ENCODE assay signal across 1 cellular context in genomic region chr6:7909323-7910276, GRCh38.
TF ChIP-seq lines count a peak whose summit lies in the region.

No MANE protein-coding gene starts in this region.

TF ChIP-seq in HepG2, 621 proteins besides CTCF, POLR2A, EP300 and RAD21 (continued from another document and continues in another):
- TF ChIP-seq ZFP41 (CRISPR knock-in tag; IDR thresholded peaks at IDR 0.05; ENCODE audit: borderline replicate concordance): peak; percentile 96; the same call in 1 of the 2 replicates
- TF ChIP-seq, protein P1, sequence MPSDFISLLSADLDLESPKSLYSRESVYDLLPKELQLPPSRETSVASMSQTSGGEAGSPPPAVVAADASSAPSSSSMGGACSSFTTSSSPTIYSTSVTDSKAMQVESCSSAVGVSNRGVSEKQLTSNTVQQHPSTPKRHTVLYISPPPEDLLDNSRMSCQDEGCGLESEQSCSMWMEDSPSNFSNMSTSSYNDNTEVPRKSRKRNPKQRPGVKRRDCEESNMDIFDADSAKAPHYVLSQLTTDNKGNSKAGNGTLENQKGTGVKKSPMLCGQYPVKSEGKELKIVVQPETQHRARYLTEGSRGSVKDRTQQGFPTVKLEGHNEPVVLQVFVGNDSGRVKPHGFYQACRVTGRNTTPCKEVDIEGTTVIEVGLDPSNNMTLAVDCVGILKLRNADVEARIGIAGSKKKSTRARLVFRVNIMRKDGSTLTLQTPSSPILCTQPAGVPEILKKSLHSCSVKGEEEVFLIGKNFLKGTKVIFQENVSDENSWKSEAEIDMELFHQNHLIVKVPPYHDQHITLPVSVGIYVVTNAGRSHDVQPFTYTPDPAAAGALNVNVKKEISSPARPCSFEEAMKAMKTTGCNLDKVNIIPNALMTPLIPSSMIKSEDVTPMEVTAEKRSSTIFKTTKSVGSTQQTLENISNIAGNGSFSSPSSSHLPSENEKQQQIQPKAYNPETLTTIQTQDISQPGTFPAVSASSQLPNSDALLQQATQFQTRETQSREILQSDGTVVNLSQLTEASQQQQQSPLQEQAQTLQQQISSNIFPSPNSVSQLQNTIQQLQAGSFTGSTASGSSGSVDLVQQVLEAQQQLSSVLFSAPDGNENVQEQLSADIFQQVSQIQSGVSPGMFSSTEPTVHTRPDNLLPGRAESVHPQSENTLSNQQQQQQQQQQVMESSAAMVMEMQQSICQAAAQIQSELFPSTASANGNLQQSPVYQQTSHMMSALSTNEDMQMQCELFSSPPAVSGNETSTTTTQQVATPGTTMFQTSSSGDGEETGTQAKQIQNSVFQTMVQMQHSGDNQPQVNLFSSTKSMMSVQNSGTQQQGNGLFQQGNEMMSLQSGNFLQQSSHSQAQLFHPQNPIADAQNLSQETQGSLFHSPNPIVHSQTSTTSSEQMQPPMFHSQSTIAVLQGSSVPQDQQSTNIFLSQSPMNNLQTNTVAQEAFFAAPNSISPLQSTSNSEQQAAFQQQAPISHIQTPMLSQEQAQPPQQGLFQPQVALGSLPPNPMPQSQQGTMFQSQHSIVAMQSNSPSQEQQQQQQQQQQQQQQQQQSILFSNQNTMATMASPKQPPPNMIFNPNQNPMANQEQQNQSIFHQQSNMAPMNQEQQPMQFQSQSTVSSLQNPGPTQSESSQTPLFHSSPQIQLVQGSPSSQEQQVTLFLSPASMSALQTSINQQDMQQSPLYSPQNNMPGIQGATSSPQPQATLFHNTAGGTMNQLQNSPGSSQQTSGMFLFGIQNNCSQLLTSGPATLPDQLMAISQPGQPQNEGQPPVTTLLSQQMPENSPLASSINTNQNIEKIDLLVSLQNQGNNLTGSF (CRISPR knock-in tag; IDR thresholded peaks at IDR 0.05): peak; percentile 91
- TF ChIP-seq CHD4 (IDR thresholded peaks at IDR 0.05; ENCODE audit: borderline replicate concordance, low read length): no peak
- peak; percentile 73 for TF ChIP-seq TAF1 (CRISPR knock-in tag; IDR thresholded peaks at IDR 0.05)
- TF ChIP-seq, protein P2, sequence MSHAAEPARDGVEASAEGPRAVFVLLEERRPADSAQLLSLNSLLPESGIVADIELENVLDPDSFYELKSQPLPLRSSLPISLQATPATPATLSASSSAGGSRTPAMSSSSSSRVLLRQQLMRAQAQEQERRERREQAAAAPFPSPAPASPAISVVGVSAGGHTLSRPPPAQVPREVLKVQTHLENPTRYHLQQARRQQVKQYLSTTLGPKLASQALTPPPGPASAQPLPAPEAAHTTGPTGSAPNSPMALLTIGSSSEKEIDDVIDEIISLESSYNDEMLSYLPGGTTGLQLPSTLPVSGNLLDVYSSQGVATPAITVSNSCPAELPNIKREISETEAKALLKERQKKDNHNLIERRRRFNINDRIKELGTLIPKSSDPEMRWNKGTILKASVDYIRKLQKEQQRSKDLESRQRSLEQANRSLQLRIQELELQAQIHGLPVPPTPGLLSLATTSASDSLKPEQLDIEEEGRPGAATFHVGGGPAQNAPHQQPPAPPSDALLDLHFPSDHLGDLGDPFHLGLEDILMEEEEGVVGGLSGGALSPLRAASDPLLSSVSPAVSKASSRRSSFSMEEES (CRISPR knock-in tag; IDR thresholded peaks at IDR 0.05): peak; percentile 80
- TF ChIP-seq MEIS2 (CRISPR knock-in tag; IDR thresholded peaks at IDR 0.05): peak; percentile 86; the same call in 1 of the 2 replicates
- TF ChIP-seq NFKBIZ (CRISPR knock-in tag; IDR thresholded peaks at IDR 0.05): peak; percentile 63; the same call in 1 of the 2 replicates
- peak; percentile 100 for TF ChIP-seq MXD4 (CRISPR knock-in tag; IDR thresholded peaks at IDR 0.05)
- TF ChIP-seq MED8 (CRISPR knock-in tag; IDR thresholded peaks at IDR 0.05; ENCODE audit: insufficient replicate concordance): no peak
- TF ChIP-seq NCOA5 (CRISPR knock-in tag; IDR thresholded peaks at IDR 0.05): no peak
- TF ChIP-seq GFI1 (CRISPR knock-in tag; IDR thresholded peaks at IDR 0.05; ENCODE audit: borderline replicate concordance): peak; percentile 64; the same call in 1 of the 2 replicates
- TF ChIP-seq, protein P3, sequence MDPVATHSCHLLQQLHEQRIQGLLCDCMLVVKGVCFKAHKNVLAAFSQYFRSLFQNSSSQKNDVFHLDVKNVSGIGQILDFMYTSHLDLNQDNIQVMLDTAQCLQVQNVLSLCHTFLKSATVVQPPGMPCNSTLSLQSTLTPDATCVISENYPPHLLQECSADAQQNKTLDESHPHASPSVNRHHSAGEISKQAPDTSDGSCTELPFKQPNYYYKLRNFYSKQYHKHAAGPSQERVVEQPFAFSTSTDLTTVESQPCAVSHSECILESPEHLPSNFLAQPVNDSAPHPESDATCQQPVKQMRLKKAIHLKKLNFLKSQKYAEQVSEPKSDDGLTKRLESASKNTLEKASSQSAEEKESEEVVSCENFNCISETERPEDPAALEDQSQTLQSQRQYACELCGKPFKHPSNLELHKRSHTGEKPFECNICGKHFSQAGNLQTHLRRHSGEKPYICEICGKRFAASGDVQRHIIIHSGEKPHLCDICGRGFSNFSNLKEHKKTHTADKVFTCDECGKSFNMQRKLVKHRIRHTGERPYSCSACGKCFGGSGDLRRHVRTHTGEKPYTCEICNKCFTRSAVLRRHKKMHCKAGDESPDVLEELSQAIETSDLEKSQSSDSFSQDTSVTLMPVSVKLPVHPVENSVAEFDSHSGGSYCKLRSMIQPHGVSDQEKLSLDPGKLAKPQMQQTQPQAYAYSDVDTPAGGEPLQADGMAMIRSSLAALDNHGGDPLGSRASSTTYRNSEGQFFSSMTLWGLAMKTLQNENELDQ (CRISPR knock-in tag; IDR thresholded peaks at IDR 0.05; ENCODE audit: borderline replicate concordance): peak; percentile 77; the same call in 1 of the 2 replicates
- TF ChIP-seq, protein P4, sequence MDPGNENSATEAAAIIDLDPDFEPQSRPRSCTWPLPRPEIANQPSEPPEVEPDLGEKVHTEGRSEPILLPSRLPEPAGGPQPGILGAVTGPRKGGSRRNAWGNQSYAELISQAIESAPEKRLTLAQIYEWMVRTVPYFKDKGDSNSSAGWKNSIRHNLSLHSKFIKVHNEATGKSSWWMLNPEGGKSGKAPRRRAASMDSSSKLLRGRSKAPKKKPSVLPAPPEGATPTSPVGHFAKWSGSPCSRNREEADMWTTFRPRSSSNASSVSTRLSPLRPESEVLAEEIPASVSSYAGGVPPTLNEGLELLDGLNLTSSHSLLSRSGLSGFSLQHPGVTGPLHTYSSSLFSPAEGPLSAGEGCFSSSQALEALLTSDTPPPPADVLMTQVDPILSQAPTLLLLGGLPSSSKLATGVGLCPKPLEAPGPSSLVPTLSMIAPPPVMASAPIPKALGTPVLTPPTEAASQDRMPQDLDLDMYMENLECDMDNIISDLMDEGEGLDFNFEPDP (CRISPR knock-in tag; conservative IDR thresholded peaks at IDR 0.05): 0 out of 2 replicates have a peak, but pooled peaks have one; percentile 65
- TF ChIP-seq HOXA7 (CRISPR knock-in tag; IDR thresholded peaks at IDR 0.05): 0 out of 2 replicates have a peak, but pooled peaks have one; percentile 68
- TF ChIP-seq, protein P5, sequence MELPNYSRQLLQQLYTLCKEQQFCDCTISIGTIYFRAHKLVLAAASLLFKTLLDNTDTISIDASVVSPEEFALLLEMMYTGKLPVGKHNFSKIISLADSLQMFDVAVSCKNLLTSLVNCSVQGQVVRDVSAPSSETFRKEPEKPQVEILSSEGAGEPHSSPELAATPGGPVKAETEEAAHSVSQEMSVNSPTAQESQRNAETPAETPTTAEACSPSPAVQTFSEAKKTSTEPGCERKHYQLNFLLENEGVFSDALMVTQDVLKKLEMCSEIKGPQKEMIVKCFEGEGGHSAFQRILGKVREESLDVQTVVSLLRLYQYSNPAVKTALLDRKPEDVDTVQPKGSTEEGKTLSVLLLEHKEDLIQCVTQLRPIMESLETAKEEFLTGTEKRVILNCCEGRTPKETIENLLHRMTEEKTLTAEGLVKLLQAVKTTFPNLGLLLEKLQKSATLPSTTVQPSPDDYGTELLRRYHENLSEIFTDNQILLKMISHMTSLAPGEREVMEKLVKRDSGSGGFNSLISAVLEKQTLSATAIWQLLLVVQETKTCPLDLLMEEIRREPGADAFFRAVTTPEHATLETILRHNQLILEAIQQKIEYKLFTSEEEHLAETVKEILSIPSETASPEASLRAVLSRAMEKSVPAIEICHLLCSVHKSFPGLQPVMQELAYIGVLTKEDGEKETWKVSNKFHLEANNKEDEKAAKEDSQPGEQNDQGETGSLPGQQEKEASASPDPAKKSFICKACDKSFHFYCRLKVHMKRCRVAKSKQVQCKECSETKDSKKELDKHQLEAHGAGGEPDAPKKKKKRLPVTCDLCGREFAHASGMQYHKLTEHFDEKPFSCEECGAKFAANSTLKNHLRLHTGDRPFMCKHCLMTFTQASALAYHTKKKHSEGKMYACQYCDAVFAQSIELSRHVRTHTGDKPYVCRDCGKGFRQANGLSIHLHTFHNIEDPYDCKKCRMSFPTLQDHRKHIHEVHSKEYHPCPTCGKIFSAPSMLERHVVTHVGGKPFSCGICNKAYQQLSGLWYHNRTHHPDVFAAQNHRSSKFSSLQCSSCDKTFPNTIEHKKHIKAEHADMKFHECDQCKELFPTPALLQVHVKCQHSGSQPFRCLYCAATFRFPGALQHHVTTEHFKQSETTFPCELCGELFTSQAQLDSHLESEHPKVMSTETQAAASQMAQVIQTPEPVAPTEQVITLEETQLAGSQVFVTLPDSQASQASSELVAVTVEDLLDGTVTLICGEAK (IDR thresholded peaks at IDR 0.05): no peak
- TF ChIP-seq, protein P5 (CRISPR knock-in tag; IDR thresholded peaks at IDR 0.05): peak; percentile 87
- peak; percentile 63 for TF ChIP-seq IKZF4 (CRISPR knock-in tag; IDR thresholded peaks at IDR 0.05; ENCODE audit: borderline replicate concordance, low read depth, not compliant biosample characterization)
- no peak for TF ChIP-seq RORA (CRISPR knock-in tag; IDR thresholded peaks at IDR 0.05)
- TF ChIP-seq SRSF4 (IDR thresholded peaks at IDR 0.05; ENCODE audit: low read depth, low read length, poor library complexity, severe bottlenecking): no peak
- TF ChIP-seq MED1 (CRISPR knock-in tag; IDR thresholded peaks at IDR 0.05): peak; percentile 75
- TF ChIP-seq HNF1A (IDR thresholded peaks at IDR 0.05; ENCODE audit: low read depth): no peak
- peak; percentile 62; the same call in 1 of the 2 replicates for TF ChIP-seq HNF1A (CRISPR knock-in tag; IDR thresholded peaks at IDR 0.05; ENCODE audit: borderline replicate concordance)
- TF ChIP-seq MTA1 (CRISPR knock-in tag; IDR thresholded peaks at IDR 0.05; ENCODE audit: borderline replicate concordance): peak; percentile 83; the same call in 1 of the 2 replicates
- TF ChIP-seq SALL2 (CRISPR knock-in tag; IDR thresholded peaks at IDR 0.05): peak; percentile 88; the same call in 1 of the 2 replicates
- TF ChIP-seq ZSCAN30 (CRISPR knock-in tag; IDR thresholded peaks at IDR 0.05): no peak
- TF ChIP-seq NFRKB (IDR thresholded peaks at IDR 0.05): no peak
- no peak for TF ChIP-seq EHMT2 (IDR thresholded peaks at IDR 0.05; ENCODE audit: borderline replicate concordance, low read depth, low read length)
- no peak for TF ChIP-seq RFX1 (IDR thresholded peaks at IDR 0.05)
- TF ChIP-seq ZNF10 (CRISPR knock-in tag; IDR thresholded peaks at IDR 0.05; ENCODE audit: borderline replicate concordance, low read depth): no peak
- 0 out of 2 replicates have a peak, but pooled peaks have one; percentile 55 for TF ChIP-seq HNRNPL (IDR thresholded peaks at IDR 0.05; ENCODE audit: low read depth, low read length)
